In genomic region chr14:58912799-58913432, GRCh38 we compare ENCODE assay signal across 31 cellular contexts.
A peak's percentile ranks its signal among the peaks of the same experiment; 100 is the strongest.
DNase-seq lines count a peak whose midpoint lies in the region; FAIRE-seq and TF ChIP-seq lines count a peak whose summit lies in the region.
"Had no signal": no experiment of that assay in that cellular context is flagged by ENCODE, and none has a peak within 500 bp of the region (broad histone marks: within the 10 kb centered on the region; RNA-seq: fewer than 3 reads in every experiment).

No MANE protein-coding gene starts in this region.

- peaks cover 4% of the 10 kb centered on the region for H3K4me1 ChIP-seq in hepatocyte (ENCODE audit: insufficient read depth)
- H3K4me1 ChIP-seq: BLaER1, esophagus muscularis mucosa, heart right ventricle, right lobe of liver had no signal

- no peaks in the 10 kb centered on the region for H3K27me3 Mint-ChIP-seq in mesothelial cell of epicardium (ENCODE audit: low read depth)
- H3K27me3 Mint-ChIP-seq: activated CD4-positive, alpha-beta T cell treated with anti-CD3 and anti-CD28 coated beads for 36 hours; activated naive CD8-positive, alpha-beta T cell; effector memory CD8-positive, alpha-beta T cell; progenitor cell of endocrine pancreas had no signal

- FAIRE-seq in H54 (lab: Jason Lieb, UNC), result no peak

- no peak overlapping the region for H3K4me3 Mint-ChIP-seq in mesothelial cell of epicardium
- H3K4me3 Mint-ChIP-seq: activated CD4-positive, alpha-beta T cell treated with anti-CD3 and anti-CD28 coated beads for 36 hours; activated CD8-positive, alpha-beta T cell treated with anti-CD3 and anti-CD28 coated beads, Interleukin-2, amount 10 ng/mL, durations not matched to agents 7 days and 5 days; activated naive CD8-positive, alpha-beta T cell; effector memory CD8-positive, alpha-beta T cell; memory B cell had no signal

- no peaks in the 10 kb centered on the region for H3K36me3 ChIP-seq in hepatocyte (replicated peaks; ENCODE audit: insufficient read depth, low read depth)
- H3K36me3 ChIP-seq: BLaER1, cardiac muscle cell, esophagus muscularis mucosa, heart right ventricle, right lobe of liver had no signal

- H3K27me3 ChIP-seq in hepatocyte, result no peaks in the 10 kb centered on the region
- H3K27me3 ChIP-seq: BLaER1, cardiac muscle cell, esophagus muscularis mucosa, foreskin keratinocyte, heart right ventricle, right lobe of liver had no signal

- TF ChIP-seq CTCF in hepatocyte (IDR thresholded peaks at IDR 0.05; ENCODE audit: poor library complexity) (no peak), mesothelial cell of epicardium (IDR thresholded peaks at IDR 0.05; ENCODE audit: unreplicated experiment) (no peak)

- H3K9me2 ChIP-seq in hepatocyte (replicated peaks; ENCODE audit: insufficient read depth), result no peaks in the 10 kb centered on the region

- no peak overlapping the region for H3K4me2 ChIP-seq in hepatocyte
- H3K4me2 ChIP-seq: BLaER1 had no signal

- no peak overlapping the region for H3K4me3 ChIP-seq in hepatocyte
- H3K4me3 ChIP-seq: BLaER1, cardiac muscle cell, esophagus muscularis mucosa, heart right ventricle, right lobe of liver had no signal

- DNase-seq in COLO668 (lab: John Stamatoyannopoulos, UW; ENCODE audit: unreplicated experiment) (peak; percentile 17), DMS79 treated with DMSO at 0.1 percent for 48 hours (lab: John Stamatoyannopoulos, UW) (peak; percentile 78), NCI-H510A treated with DMSO at 0.1 percent for 48 hours (lab: John Stamatoyannopoulos, UW) (peak; percentile 80), hepatocyte (ENCODE audit: low spot score) (peak; percentile 14), NCI-H2227 treated with DMSO at 0.1 percent for 48 hours (lab: John Stamatoyannopoulos, UW) (no peak), H54 (ENCODE audit: insufficient read length, low spot score) (no peak), SIG-M5 treated with dmso at 0.1 percent for 504 hours (lab: John Stamatoyannopoulos, UW; ENCODE audit: unreplicated experiment) (no peak), mesothelial cell of epicardium (ENCODE audit: low spot score in 2 of 2, unreplicated experiment in 2 of 2) (no peak)
- DNase-seq: activated CD4-positive, alpha-beta T cell treated with anti-CD3 and anti-CD28 coated beads for 36 hours; activated CD8-positive, alpha-beta T cell treated with anti-CD3 and anti-CD28 coated beads, Interleukin-2, amount 10 ng/mL, durations not matched to agents 7 days and 5 days; anterior cingulate cortex; cortex of kidney; effector memory CD8-positive, alpha-beta T cell; heart right ventricle; Karpas-422; left cardiac atrium; MV-4-11; NCI-H2081; NCI-H524; right lobe of liver; RPMI8226; stimulated activated CD4-positive, alpha-beta T cell treated with anti-CD3 and anti-CD28 coated beads, Interleukin-12 subunit alpha, Interleukin-12 subunit beta, amount 100 ng/mL, for 4 hours; stimulated activated CD4-positive, alpha-beta T cell treated with anti-CD3 and anti-CD28 coated beads, Interleukin-4, amount 100 ng/mL, for 1 hour; trophoblast cell had no signal

- WGBS in hepatocyte (ENCODE audit: low lambda C conversion rate, missing lambda C conversion rate), result 82% methylated on average over 3 of the region's 3 CpGs

- H3K4me1 Mint-ChIP-seq in mesothelial cell of epicardium, result peaks cover 18% of the 10 kb centered on the region
- H3K4me1 Mint-ChIP-seq: activated CD4-positive, alpha-beta T cell treated with anti-CD3 and anti-CD28 coated beads for 36 hours; memory B cell had no signal

- H3K79me2 ChIP-seq in hepatocyte, result no peaks in the 10 kb centered on the region

- no peaks in the 10 kb centered on the region for H4K20me1 ChIP-seq in hepatocyte (ENCODE audit: insufficient read depth, poor library complexity, severe bottlenecking)
- H4K20me1 ChIP-seq: BLaER1 had no signal

- H3K9me3 ChIP-seq in hepatocyte (ENCODE audit: low read depth), result no peaks in the 10 kb centered on the region
- H3K9me3 ChIP-seq: BLaER1, esophagus muscularis mucosa, heart right ventricle, right lobe of liver had no signal

- no peak overlapping the region for H2AFZ ChIP-seq in hepatocyte

- no peak overlapping the region for H3K27ac Mint-ChIP-seq in mesothelial cell of epicardium
- H3K27ac Mint-ChIP-seq: activated CD4-positive, alpha-beta T cell treated with anti-CD3 and anti-CD28 coated beads for 36 hours; activated CD8-positive, alpha-beta T cell treated with anti-CD3 and anti-CD28 coated beads, Interleukin-2, amount 10 ng/mL, durations not matched to agents 7 days and 5 days; activated naive CD8-positive, alpha-beta T cell; effector memory CD8-positive, alpha-beta T cell; memory B cell; progenitor cell of endocrine pancreas had no signal

- TF ChIP-seq POLR2A in H54 (IDR thresholded peaks at IDR 0.05; ENCODE audit: low read depth, low read length), result no peak

- no peaks in the 10 kb centered on the region for H3K36me3 Mint-ChIP-seq in mesothelial cell of epicardium
- H3K36me3 Mint-ChIP-seq: activated naive CD8-positive, alpha-beta T cell; memory B cell had no signal

- H3K9me3 Mint-ChIP-seq in mesothelial cell of epicardium, result no peaks in the 10 kb centered on the region
- H3K9me3 Mint-ChIP-seq: effector memory CD8-positive, alpha-beta T cell; memory B cell had no signal

- no peak overlapping the region for H3K27ac ChIP-seq in hepatocyte
- H3K27ac ChIP-seq: BLaER1, cardiac muscle cell, esophagus muscularis mucosa, foreskin keratinocyte, heart right ventricle, right lobe of liver had no signal

Comparison
In these comparisons a context has a peak if more than half of its experiments do, and no peak if none do; other contexts are left out.
1. DNase-seq: peak in COLO668 (single experiment), DMS79 treated with DMSO at 0.1 percent for 48 hours (single experiment), NCI-H510A treated with DMSO at 0.1 percent for 48 hours (single experiment) and hepatocyte (single experiment); none in NCI-H2227 treated with DMSO at 0.1 percent for 48 hours (single experiment), H54 (single experiment), SIG-M5 treated with dmso at 0.1 percent for 504 hours (single experiment) and mesothelial cell of epicardium (0 of 2).